18 cellular contexts compared by ENCODE assay signal in the genomic region with DNA sequence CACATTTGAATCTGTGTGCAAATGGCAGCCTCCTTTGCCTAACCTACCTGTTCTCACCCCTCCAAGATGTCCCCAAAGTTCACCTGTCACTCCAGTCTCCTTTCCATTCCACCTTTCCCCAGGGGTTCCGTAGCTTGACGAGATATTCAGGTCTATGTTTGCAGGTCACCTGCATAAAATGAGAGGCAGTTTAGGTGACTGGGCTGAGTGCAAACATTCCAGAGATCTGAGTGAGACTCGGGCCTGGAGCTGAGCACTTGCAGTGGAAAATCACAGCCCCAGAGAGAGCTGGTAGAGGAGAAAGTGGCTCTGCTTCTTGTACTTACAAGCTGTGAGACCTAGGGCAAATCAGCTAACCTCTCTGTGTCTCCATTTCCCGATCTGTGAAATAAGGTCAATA.
"Had no signal": no experiment of that assay in that cellular context is flagged by ENCODE, and none has a peak within 500 bp of the region (broad histone marks: within the 10 kb centered on the region; RNA-seq: fewer than 3 reads in every experiment).

No MANE protein-coding gene starts in this region.

- H3K4me1 ChIP-seq: gastroesophageal sphincter, transverse colon had no signal

- H3K4me3 ChIP-seq: cardiac muscle cell, gastroesophageal sphincter, skin epidermis, transverse colon had no signal

- FAIRE-seq: astrocyte, kidney had no signal

- H3K9me3 Mint-ChIP-seq: activated T-helper 2 cell treated with anti-CD3 and anti-CD28 coated beads, Interferon-gamma antibody, Interleukin-2, Interleukin-4, amounts not matched to agents 10 μg/mL and 5 μg/mL and 100 μg/mL, durations not matched to agents 14 hours and 24 hours and 36 hours had no signal

- H3K27me3 ChIP-seq: cardiac muscle cell, transverse colon had no signal

- H3K9me3 ChIP-seq: gastroesophageal sphincter, transverse colon had no signal

- H3K4me1 Mint-ChIP-seq: natural killer cell had no signal

- H3K27ac Mint-ChIP-seq: activated T-helper 2 cell treated with anti-CD3 and anti-CD28 coated beads, Interferon-gamma antibody, Interleukin-2, Interleukin-4, amounts not matched to agents 10 μg/mL and 5 μg/mL and 100 μg/mL, durations not matched to agents 14 hours and 24 hours and 36 hours; natural killer cell had no signal

- H3K36me3 Mint-ChIP-seq: natural killer cell had no signal

- DNase-seq: activated naive CD4-positive, alpha-beta T cell treated with anti-CD3 and anti-CD28 coated beads, Interleukin-2, amount 50 U/mL, for 16 hours; activated T-cell treated with anti-CD3 and anti-CD28 coated beads, Interleukin-2, amount 50 U/mL, for 1 hour; kidney; left ventricle myocardium superior; mesenchymal stem cell; natural killer cell; posterior cingulate gyrus; right cardiac atrium; stimulated activated CD4-positive, alpha-beta T cell treated with anti-CD3 and anti-CD28 coated beads, Interleukin-15, amount 100 ng/mL, for 24 hours; stimulated activated CD4-positive, alpha-beta T cell treated with anti-CD3 and anti-CD28 coated beads, Interleukin-4, amount 100 ng/mL, for 1 hour; stimulated activated CD8-positive, alpha-beta memory T cell treated with anti-CD3 and anti-CD28 coated beads, Interleukin-4, amount 100 ng/mL, for 48 hours; stimulated activated naive CD8-positive, alpha-beta T cell treated with anti-CD3 and anti-CD28 coated beads, Interleukin-15, Interleukin-2, amounts not matched to agents 100 U/mL and 50 U/mL, for 24 hours; transverse colon had no signal

- H3K36me3 ChIP-seq: cardiac muscle cell, gastroesophageal sphincter, transverse colon had no signal

- H3K4me3 Mint-ChIP-seq: natural killer cell had no signal
